In the genomic region with DNA sequence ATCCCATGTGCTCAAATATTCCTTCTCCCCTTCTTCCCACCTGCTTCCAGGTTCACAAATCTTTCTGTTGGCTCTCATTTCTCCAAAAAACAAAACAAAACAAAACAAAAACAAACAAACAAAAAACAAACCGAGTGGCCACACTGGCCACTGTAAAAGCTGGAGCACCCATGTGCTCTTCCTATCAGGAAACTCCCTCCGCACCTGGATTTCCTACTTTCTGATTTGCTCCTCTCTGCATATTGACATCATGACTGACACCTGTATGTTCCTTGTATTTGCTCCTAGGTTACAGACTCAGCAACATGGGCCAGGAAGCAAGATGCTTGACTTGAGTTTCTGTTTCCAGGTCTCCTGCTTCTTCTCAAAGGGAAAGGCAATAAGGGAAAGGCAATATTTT, we compare ENCODE assay signal across 24 cellular contexts.
DNase-seq lines count a peak whose midpoint lies in the region; TF ChIP-seq lines count a peak whose summit lies in the region.
"Had no signal": no experiment of that assay in that cellular context is flagged by ENCODE, and none has a peak within 500 bp of the region (broad histone marks: within the 10 kb centered on the region; RNA-seq: fewer than 3 reads in every experiment).

No MANE protein-coding gene starts in this region.

- dilution Hi-C loops in mammary epithelial cell (cut with HindIII; ENCODE audit: low sequenced_read_pairs), result no loop called here

- no peaks in the 10 kb centered on the region for H3K9me3 Mint-ChIP-seq in Calu3 (ENCODE audit: low read depth, unreplicated experiment)
- H3K9me3 Mint-ChIP-seq: activated CD8-positive, alpha-beta T cell treated with anti-CD3 and anti-CD28 coated beads for 36 hours; activated naive CD4-positive, alpha-beta T cell treated with anti-CD3 and anti-CD28 coated beads for 36 hours; activated T-cell treated with anti-CD3 and anti-CD28 coated beads, Interleukin-2, amount 50 U/mL, for 24 hours; natural killer cell; stimulated activated naive CD8-positive, alpha-beta T cell treated with anti-CD3 and anti-CD28 coated beads, Interleukin-15, amount 100 ng/mL, for 72 hours; T-helper 1 cell treated with Interleukin-12 subunit alpha and Interleukin-12 subunit beta and Interleukin-4 antibody, amounts not matched to agents 30 μg/mL and 1 μg/mL, for 36 hours; WTC11 had no signal

- intact Hi-C loops in Calu3 (cut with micrococcal nuclease; ENCODE audit: unreplicated experiment), result no loop called here
- intact Hi-C loops in mammary epithelial cell (cut with micrococcal nuclease), result no loop called here

- no peaks in the 10 kb centered on the region for H3K27me3 Mint-ChIP-seq in Calu3 (ENCODE audit: unreplicated experiment)
- H3K27me3 Mint-ChIP-seq: activated CD8-positive, alpha-beta T cell treated with anti-CD3 and anti-CD28 coated beads for 36 hours; stimulated activated naive CD8-positive, alpha-beta T cell treated with anti-CD3 and anti-CD28 coated beads, Interleukin-15, amount 100 ng/mL, for 72 hours had no signal

- H3K79me2 ChIP-seq in mammary epithelial cell (ENCODE audit: insufficient read depth, low read length) (no peaks in the 10 kb centered on the region), osteoblast (ENCODE audit: insufficient read depth, low read length) (no peaks in the 10 kb centered on the region)

- in situ Hi-C loops in mammary epithelial cell (cut with MboI; ENCODE audit: low sequenced_read_pairs in 2 of 2), result no loop called here

- peaks cover 12% of the 10 kb centered on the region for H3K4me1 ChIP-seq in mammary epithelial cell (ENCODE audit: insufficient read depth, low read length)
- H3K4me1 ChIP-seq in osteoblast (ENCODE audit: insufficient read depth, low read length), result peaks cover 3% of the 10 kb centered on the region
- H3K4me1 ChIP-seq: BLaER1 treated with 17β-estradiol and CSF1 and Interleukin-3, amounts not matched to agents 10 nM and 100 nM; transverse colon had no signal

- DNase-seq in Calu3 (no peak), HPDE6-E6E7 (ENCODE audit: extremely low spot score) (peak; percentile 2), mammary epithelial cell (no peak), osteoblast (ENCODE audit: insufficient read length, low spot score, missing footprints) (no peak), dedifferentiated amniotic fluid mesenchymal stem cell (ENCODE audit: extremely low spot score) (no peak), NCI-H774 (lab: John Stamatoyannopoulos, UW) (no peak)
- DNase-seq in activated CD4-positive, CD25-positive, alpha-beta regulatory T cell treated with anti-CD3 and anti-CD28 coated beads, Interleukin-2, amount 50 U/mL, for 72 hours, result no peak
- DNase-seq: activated CD8-positive, alpha-beta T cell treated with anti-CD3 and anti-CD28 coated beads for 36 hours; activated naive CD4-positive, alpha-beta T cell treated with anti-CD3 and anti-CD28 coated beads for 36 hours; activated T-cell treated with anti-CD3 and anti-CD28 coated beads, Interleukin-2, amount 50 U/mL, for 24 hours; DMS 273 treated with DMSO at 0.1 percent for 48 hours; hippocampal formation; islet precursor cell; MM.1S; natural killer cell; posterior cingulate gyrus; stimulated activated CD4-positive, alpha-beta T cell treated with anti-CD3 and anti-CD28 coated beads, Interleukin-4, amount 100 ng/mL, for 1 hour; stimulated activated naive CD8-positive, alpha-beta T cell treated with anti-CD3 and anti-CD28 coated beads, Interleukin-15, amount 100 ng/mL, for 72 hours; transverse colon had no signal

- CTCF ChIA-PET in Calu3 (lab: Charles Lee), result no interaction called here
- CTCF ChIA-PET in mammary epithelial cell (lab: Charles Lee; ENCODE audit: low non-redundant PET), result no interaction called here

- TF ChIP-seq CTCF in Calu3 (IDR thresholded peaks at IDR 0.05; ENCODE audit: unreplicated experiment) (no peak), mammary epithelial cell (conservative IDR thresholded peaks at IDR 0.05 in 1 of 2, IDR thresholded peaks at IDR 0.05 in 1 of 2; ENCODE audit: extremely low read depth in 1 of 2, insufficient read depth in 1 of 2, low read depth in 1 of 2, low read length in 2 of 2) (no peak), osteoblast (IDR thresholded peaks at IDR 0.05; ENCODE audit: extremely low read depth, low read depth, low read length) (no peak)

- no TSS peak for BruUV-seq in Calu3 (replicated peaks; lab: Mats Ljungman, UMichigan)
- BruUV-seq in mammary epithelial cell (replicated peaks; lab: Mats Ljungman, UMichigan), result no TSS peak

- H3K9me3 ChIP-seq in mammary epithelial cell (replicated peaks; ENCODE audit: insufficient read depth, low read length) (no peaks in the 10 kb centered on the region), osteoblast (ENCODE audit: low read depth, low read length) (no peaks in the 10 kb centered on the region)
- H3K9me3 ChIP-seq: HAP-1, transverse colon had no signal

- H2AFZ ChIP-seq in mammary epithelial cell (ENCODE audit: low read depth, low read length), result peak overlapping the region; percentile 68
- H2AFZ ChIP-seq in osteoblast (ENCODE audit: low read length), result no peak overlapping the region

- H3K4me3 ChIP-seq in mammary epithelial cell (replicated peaks in 1 of 3; ENCODE audit: insufficient read depth in 1 of 3, low read depth in 2 of 3, low read length in 3 of 3) (no peak overlapping the region), osteoblast (ENCODE audit: insufficient read depth, low read length) (no peak overlapping the region)
- H3K4me3 ChIP-seq: BLaER1 treated with 17β-estradiol and CSF1 and Interleukin-3, amounts not matched to agents 10 nM and 100 nM; HAP-1; skin epidermis; transverse colon had no signal

- no peaks in the 10 kb centered on the region for H4K20me1 ChIP-seq in mammary epithelial cell (ENCODE audit: insufficient read depth, low read length)
- no peaks in the 10 kb centered on the region for H4K20me1 ChIP-seq in osteoblast (ENCODE audit: insufficient read depth, low read length)
- H4K20me1 ChIP-seq: BLaER1 treated with 17β-estradiol and CSF1 and Interleukin-3, amounts not matched to agents 10 nM and 100 nM had no signal

- no peak overlapping the region for H3K9ac ChIP-seq in mammary epithelial cell (ENCODE audit: insufficient read depth, low read length)
- H3K9ac ChIP-seq: BLaER1 treated with 17β-estradiol and CSF1 and Interleukin-3, amounts not matched to agents 10 nM and 100 nM had no signal

- H3K4me2 ChIP-seq in mammary epithelial cell (ENCODE audit: insufficient read depth, low read depth, low read length), result peak overlapping the region; percentile 41
- H3K4me2 ChIP-seq in osteoblast (ENCODE audit: insufficient read depth, low read length), result peak overlapping the region; percentile 32
- H3K4me2 ChIP-seq: BLaER1 treated with 17β-estradiol and CSF1 and Interleukin-3, amounts not matched to agents 10 nM and 100 nM had no signal

- H3K36me3 Mint-ChIP-seq in Calu3 (ENCODE audit: insufficient read depth, unreplicated experiment), result no peaks in the 10 kb centered on the region
- H3K36me3 Mint-ChIP-seq: natural killer cell, WTC11 had no signal

- H3K36me3 ChIP-seq in mammary epithelial cell (ENCODE audit: insufficient read depth, low read length) (no peaks in the 10 kb centered on the region), osteoblast (ENCODE audit: insufficient read depth, low read length) (no peaks in the 10 kb centered on the region)
- H3K36me3 ChIP-seq: BLaER1 treated with 17β-estradiol and CSF1 and Interleukin-3, amounts not matched to agents 10 nM and 100 nM; HAP-1; transverse colon had no signal

- H3K27ac Mint-ChIP-seq in Calu3 (ENCODE audit: unreplicated experiment), result peak overlapping the region; percentile 90
- H3K27ac Mint-ChIP-seq: activated CD8-positive, alpha-beta T cell treated with anti-CD3 and anti-CD28 coated beads for 36 hours; activated naive CD4-positive, alpha-beta T cell treated with anti-CD3 and anti-CD28 coated beads for 36 hours; activated T-cell treated with anti-CD3 and anti-CD28 coated beads, Interleukin-2, amount 50 U/mL, for 24 hours; natural killer cell; stimulated activated naive CD8-positive, alpha-beta T cell treated with anti-CD3 and anti-CD28 coated beads, Interleukin-15, amount 100 ng/mL, for 72 hours; T-helper 1 cell treated with Interleukin-12 subunit alpha and Interleukin-12 subunit beta and Interleukin-4 antibody, amounts not matched to agents 30 μg/mL and 1 μg/mL, for 36 hours; WTC11 had no signal

- H3K27me3 ChIP-seq in mammary epithelial cell (ENCODE audit: insufficient read depth, low read length) (no peaks in the 10 kb centered on the region), osteoblast (ENCODE audit: insufficient read depth, low read length) (peaks cover 5% of the 10 kb centered on the region)
- H3K27me3 ChIP-seq: transverse colon had no signal

- peak overlapping the region; percentile 36 for H3K4me3 Mint-ChIP-seq in Calu3 (ENCODE audit: low read depth, unreplicated experiment)
- H3K4me3 Mint-ChIP-seq: activated CD8-positive, alpha-beta T cell treated with anti-CD3 and anti-CD28 coated beads for 36 hours; activated naive CD4-positive, alpha-beta T cell treated with anti-CD3 and anti-CD28 coated beads for 36 hours; activated T-cell treated with anti-CD3 and anti-CD28 coated beads, Interleukin-2, amount 50 U/mL, for 24 hours; natural killer cell; stimulated activated naive CD8-positive, alpha-beta T cell treated with anti-CD3 and anti-CD28 coated beads, Interleukin-15, amount 100 ng/mL, for 72 hours; T-helper 1 cell treated with Interleukin-12 subunit alpha and Interleukin-12 subunit beta and Interleukin-4 antibody, amounts not matched to agents 30 μg/mL and 1 μg/mL, for 36 hours; WTC11 had no signal

- H3K27ac ChIP-seq in mammary epithelial cell (ENCODE audit: insufficient read depth, low read depth, low read length), result peak overlapping the region; percentile 70
- no peak overlapping the region for H3K27ac ChIP-seq in osteoblast (ENCODE audit: low read depth, low read length)
- H3K27ac ChIP-seq: BLaER1 treated with 17β-estradiol and CSF1 and Interleukin-3, amounts not matched to agents 10 nM and 100 nM; skin epidermis; transverse colon had no signal

- H3K4me1 Mint-ChIP-seq in Calu3 (ENCODE audit: low read depth, unreplicated experiment), result peaks cover 43% of the 10 kb centered on the region
- H3K4me1 Mint-ChIP-seq: natural killer cell had no signal

- 67% methylated on average over 2 of the region's 2 CpGs for WGBS in mammary epithelial cell (ENCODE audit: low coverage, missing lambda C conversion rate)
